Comparison of ENCODE assay signal across 8 cellular contexts in genomic region chr18:63138469-63139340, GRCh38.
DNase-seq lines count a peak whose midpoint lies in the region; ATAC-seq, FAIRE-seq and TF ChIP-seq lines count a peak whose summit lies in the region.

No MANE protein-coding gene starts in this region.

- WGBS in small intestine, 3 donors = 65 to 79% (median 73%) methylated on average over 9 of the region's 9 CpGs

- H3K27ac ChIP-seq in SU-DHL-6 (ENCODE audit: low read depth, low read length) (peak overlapping the region; percentile 92), left lung (peak overlapping the region in 1 of 2 donors; percentile 45), small intestine (ENCODE audit: low read depth in 1 of 2, low read length in 1 of 2) (peak overlapping the region in 1 of 2 donors; percentile 74)

- H3F3A ChIP-seq in SU-DHL-6 (ENCODE audit: insufficient read depth) = peaks cover 87% of the 10 kb centered on the region

- H3K79me2 ChIP-seq in SU-DHL-6 (ENCODE audit: insufficient read depth, low read length) = peaks cover 49% of the 10 kb centered on the region

- H3K4me3 ChIP-seq in SU-DHL-6 (ENCODE audit: insufficient read depth, low read length, poor library complexity, severe bottlenecking) = peak overlapping the region; percentile 43
- H3K4me3 ChIP-seq in left lung = peak overlapping the region in 1 of 2 donors; percentile 8
- H3K4me3 ChIP-seq in small intestine (ENCODE audit: low read depth in 1 of 2, low read length in 2 of 2) = no peak overlapping the region

- H3K9me3 ChIP-seq in SU-DHL-6 (ENCODE audit: insufficient read depth, low read length) = no peaks in the 10 kb centered on the region
- H3K9me3 ChIP-seq in left lung = no peaks in the 10 kb centered on the region
- no peaks in the 10 kb centered on the region for H3K9me3 ChIP-seq in small intestine (ENCODE audit: control insufficient read depth, low read depth)

- no peak overlapping the region for H2AFZ ChIP-seq in SU-DHL-6 (ENCODE audit: low read depth, low read length, severe bottlenecking)

- H3K27me3 ChIP-seq in SU-DHL-6 (ENCODE audit: low read length) (no peaks in the 10 kb centered on the region), left lung (no peaks in the 10 kb centered on the region), small intestine (ENCODE audit: control insufficient read depth in 2 of 2, insufficient read depth in 2 of 2, low read length in 2 of 2) (no peaks in the 10 kb centered on the region)

- no peak for TF ChIP-seq CTCF in SU-DHL-6 (IDR thresholded peaks at IDR 0.05; ENCODE audit: insufficient read depth, low read length, poor library complexity, severe bottlenecking)
- no peak for TF ChIP-seq CTCF in left lung (IDR thresholded peaks at IDR 0.05)

- no peaks in the 10 kb centered on the region for H4K20me1 ChIP-seq in SU-DHL-6 (ENCODE audit: low read depth, low read length)

- FAIRE-seq in small intestine (lab: Jason Lieb, UNC) = no peak

- H3K36me3 ChIP-seq in SU-DHL-6 (ENCODE audit: low read length) (no peaks in the 10 kb centered on the region), left lung (no peaks in the 10 kb centered on the region), small intestine (ENCODE audit: control insufficient read depth in 2 of 2, insufficient read depth in 2 of 2, low read length in 2 of 2) (no peaks in the 10 kb centered on the region)

- no peaks in the 10 kb centered on the region for H3K9me2 ChIP-seq in SU-DHL-6 (replicated peaks; ENCODE audit: insufficient read depth, low read length)

- intact Hi-C loops in left lung (cut with DNase I) = no loop called here

- peak; percentile 66 for DNase-seq in AG08395 (ENCODE audit: low spot score)
- no peak for DNase-seq in left lung
- DNase-seq in NCI-H446 treated with DMSO at 0.1 percent for 48 hours (lab: John Stamatoyannopoulos, UW) = no peak
- no peak for DNase-seq in AML-193 (lab: John Stamatoyannopoulos, UW)
- no peak for DNase-seq in small intestine

- peak overlapping the region; percentile 75 for H3K4me2 ChIP-seq in SU-DHL-6 (ENCODE audit: low read depth, low read length, poor library complexity, severe bottlenecking)

- H3K4me1 ChIP-seq in left lung = peaks cover 0 to 37% of the 10 kb centered on the region in 2 donors
- no peaks in the 10 kb centered on the region for H3K4me1 ChIP-seq in small intestine (ENCODE audit: control insufficient read depth in 2 of 2, insufficient read depth in 1 of 2, low read depth in 1 of 2, low read length in 1 of 2)

- peak overlapping the region; percentile 61 for H3K9ac ChIP-seq in SU-DHL-6 (ENCODE audit: low read length)

- peak; percentile 37 for ATAC-seq in GM18858 (IDR thresholded peaks at IDR 0.05; ENCODE audit: unreplicated experiment)
- peak; percentile 56 for ATAC-seq in HG02943 (IDR thresholded peaks at IDR 0.05; ENCODE audit: low read depth, unreplicated experiment)
- ATAC-seq in left lung = peak; percentile 13
